Comparison of ENCODE assay signal across 27 cellular contexts in genomic region chrX:48776818-48777439, GRCh38. TPM values are rescaled to one million over a fixed set of nuclear protein-coding genes. Genes with fewer than 3 reads are reported as not detected.
"Had no signal": no experiment of that assay in that cellular context is flagged by ENCODE, and none has a peak within 500 bp of the region (broad histone marks: within the 10 kb centered on the region; RNA-seq: fewer than 3 reads in every experiment).

No MANE protein-coding gene starts in this region.

- H3K36me3 ChIP-seq: SJCRH30 had no signal

- ATAC-seq: Panc1, PC-3, Right ventricle myocardium inferior, SK-N-SH treated with all-trans-retinoic acid at 6 μM for 48 hours had no signal

- H3K9me3 ChIP-seq: SJCRH30 had no signal

- H3K4me3 ChIP-seq: SJCRH30 had no signal

- H3K27ac ChIP-seq: SJCRH30 had no signal

- DNase-seq: Kasumi-1; KG1; MM.1S; MV-4-11; NCI-H1048; NCI-H1105; NCI-H1417; NCI-H1436 treated with DMSO at 0.1 percent for 48 hours; NCI-H1694; NCI-H187 treated with DMSO at 0.1 percent for 48 hours; NCI-H2029 treated with DMSO at 0.1 percent for 48 hours; NCI-H2171 treated with DMSO at 0.1 percent for 48 hours; NCI-H446; NCI-H510A; NCI-H524 treated with DMSO at 0.1 percent for 48 hours; NCI-H69; NCI-H774; NK-92 treated with Interleukin-12 subunit alpha and Interleukin-12 subunit beta, amount 100 ng/mL, for 24 hours; PC-3; SHP77 treated with DMSO at 0.1 percent for 48 hours; SJCRH30 had no signal

- H3K4me1 ChIP-seq: SJCRH30 had no signal

- H3K27me3 ChIP-seq: SJCRH30 had no signal

RNA-seq across cellular contexts. Expression of gene GATA1, which starts 9.5 kb away (rescaled TPM):
- total RNA-seq: HT-29, M059J, OCI-LY7, PC-3, SJCRH30 had no signal

RNA-seq across cellular contexts. Expression of gene GLOD5, which starts 15.4 kb away (rescaled TPM):
- total RNA-seq: HT-29, M059J, OCI-LY7, PC-3, Right ventricle myocardium inferior, SJCRH30 had no signal

RNA-seq across cellular contexts. Expression of gene ERAS, which starts 49.4 kb away (rescaled TPM):
- total RNA-seq: HT-29, M059J, PC-3, Right ventricle myocardium inferior, SJCRH30 had no signal

RNA-seq across cellular contexts. Expression of gene PCSK1N, which starts 58.5 kb away (rescaled TPM):
- total RNA-seq: HT-29, OCI-LY7, Right ventricle myocardium inferior, SJCRH30 had no signal
